Comparison of ENCODE assay signal across 16 cellular contexts in genomic region chrX:54865208-54865607, GRCh38. TPM values are rescaled to one million over a fixed set of nuclear protein-coding genes. Genes with fewer than 3 reads are reported as not detected.
DNase-seq lines count a peak whose midpoint lies in the region; ATAC-seq, FAIRE-seq and TF ChIP-seq lines count a peak whose summit lies in the region.
"Had no signal": no experiment of that assay in that cellular context is flagged by ENCODE, and none has a peak within 500 bp of the region (broad histone marks: within the 10 kb centered on the region; RNA-seq: fewer than 3 reads in every experiment).

No MANE protein-coding gene starts in this region.

- H3K79me2 ChIP-seq in GM12878 (ENCODE audit: control insufficient read depth, insufficient read depth, low read length), result no peaks in the 10 kb centered on the region

- no peak overlapping the region for H3K27ac Mint-ChIP-seq in glutamatergic neuron (ENCODE audit: unreplicated experiment)
- H3K27ac Mint-ChIP-seq: GM23338; T-helper 2 cell treated with Interferon-gamma antibody and Interleukin-4, amounts not matched to agents 5 μg/mL and 100 μg/mL, for 36 hours had no signal

- no peaks in the 10 kb centered on the region for H3K27me3 ChIP-seq in GM12878 (replicated peaks in 1 of 2; ENCODE audit: control insufficient read depth in 2 of 2, insufficient read depth in 2 of 2, low read length in 1 of 2)

- H3K4me3 Mint-ChIP-seq in glutamatergic neuron (ENCODE audit: unreplicated experiment), result no peak overlapping the region
- H3K4me3 Mint-ChIP-seq: GM23338; T-helper 2 cell treated with Interferon-gamma antibody and Interleukin-4, amounts not matched to agents 5 μg/mL and 100 μg/mL, for 36 hours had no signal

- FAIRE-seq in GM12878 (lab: Jason Lieb, UNC), result no peak

- H3K36me3 Mint-ChIP-seq in glutamatergic neuron (ENCODE audit: unreplicated experiment), result no peaks in the 10 kb centered on the region

- H3K27ac ChIP-seq in GM12878 (ENCODE audit: control insufficient read depth, insufficient read depth), result no peak overlapping the region
- H3K27ac ChIP-seq: PC-9 had no signal

- H3K27me3 Mint-ChIP-seq in glutamatergic neuron (ENCODE audit: unreplicated experiment), result no peaks in the 10 kb centered on the region

- DNase-seq in NCI-H1436 (lab: John Stamatoyannopoulos, UW) (peak; percentile 33), NCI-H1436 treated with DMSO at 0.1 percent for 48 hours (lab: John Stamatoyannopoulos, UW) (no peak), KBM-7 (peak; percentile 30), NCI-H524 (lab: John Stamatoyannopoulos, UW) (peak; percentile 82 to 96), GM12878 (ENCODE audit: low read depth, low spot score) (no peak), glutamatergic neuron (no peak)
- DNase-seq: C1 segment of cervical spinal cord, MV-4-11, NCI-H1694 treated with DMSO at 0.1 percent for 48 hours, NCI-H510A treated with DMSO at 0.1 percent for 48 hours, PC-9 had no signal

- H3K9me3 ChIP-seq in GM12878 (replicated peaks; ENCODE audit: control insufficient read depth, insufficient read depth, low read length), result no peaks in the 10 kb centered on the region; the same call in 2 of the 3 replicates

- no peak overlapping the region for H3K9ac ChIP-seq in GM12878 (ENCODE audit: control insufficient read depth, insufficient read depth, low read length)

- no peak for TF ChIP-seq POLR2A in GM12878 (IDR thresholded peaks at IDR 0.05; ENCODE audit: low read depth, low read length)

- ATAC-seq in GM12878 (no peak), HG03095 (IDR thresholded peaks at IDR 0.05; ENCODE audit: unreplicated experiment) (no peak), GM19452 (IDR thresholded peaks at IDR 0.05; ENCODE audit: unreplicated experiment) (no peak)
- ATAC-seq: GM23338, HCT116 had no signal

- WGBS in GM12878 (ENCODE audit: insufficient coverage, insufficient replicate concordance, low lambda C conversion rate, missing lambda C conversion rate), result 0% methylated on average over 2 of the region's 2 CpGs

- TF ChIP-seq RAD21 in GM12878 (IDR thresholded peaks at IDR 0.05; ENCODE audit: insufficient read depth, low read depth, low read length), result no peak

- no peaks in the 10 kb centered on the region for H3K4me1 ChIP-seq in GM12878 (ENCODE audit: control insufficient read depth, insufficient read depth, low read length)

- intact Hi-C loops in GM12878 (cut with micrococcal nuclease; ENCODE audit: unreplicated experiment), result no loop called here

- H2AFZ ChIP-seq in GM12878 (ENCODE audit: control insufficient read depth, low read depth, low read length), result no peak overlapping the region
- H2AFZ ChIP-seq: GM23338, PC-9 had no signal

- H3K4me1 Mint-ChIP-seq in glutamatergic neuron (ENCODE audit: low read depth, unreplicated experiment), result no peaks in the 10 kb centered on the region
- H3K4me1 Mint-ChIP-seq: GM23338 had no signal

- SMC1A ChIA-PET in GM12878 (lab: Charles Lee; ENCODE audit: uncharacterized antibody, unreplicated experiment), result no interaction called here

- RAD21 ChIA-PET in GM12878 (lab: Charles Lee; ENCODE audit: unreplicated experiment), result no interaction called here

- no peaks in the 10 kb centered on the region for H4K20me1 ChIP-seq in GM12878 (ENCODE audit: control insufficient read depth, insufficient read depth)

- no peak overlapping the region for H3K4me2 ChIP-seq in GM12878 (ENCODE audit: control insufficient read depth, insufficient read depth)
- H3K4me2 ChIP-seq: GM23338, PC-9 had no signal

- no peak for TF ChIP-seq EP300 in GM12878 (IDR thresholded peaks at IDR 0.05; ENCODE audit: borderline replicate concordance in 1 of 2, control insufficient read depth in 1 of 2, low read depth in 2 of 2, low read length in 2 of 2)

- H3K4me3 ChIP-seq in GM12878, result no peak overlapping the region
- H3K4me3 ChIP-seq: GM23338, PC-9 had no signal

- H3K9me3 Mint-ChIP-seq in glutamatergic neuron (ENCODE audit: unreplicated experiment), result no peaks in the 10 kb centered on the region
- H3K9me3 Mint-ChIP-seq: GM23338 had no signal

- H3K36me3 ChIP-seq in GM12878 (ENCODE audit: control insufficient read depth in 2 of 2, insufficient read depth in 2 of 2, low read length in 1 of 2), result no peaks in the 10 kb centered on the region

- in situ Hi-C loops in KBM-7 (cut with MboI; ENCODE audit: low pct_unique_long_range_greater_than_20kb, low sequenced_read_pairs), result no loop called here
- in situ Hi-C loops in GM12878 (cut with MboI), result no loop called here

- BruUV-seq in GM12878 (replicated peaks; lab: Mats Ljungman, UMichigan), result no TSS peak

- CTCF ChIA-PET in GM12878 (lab: Yijun Ruan, JAX), result no interaction called here

- TF ChIP-seq CTCF in GM12878 (IDR thresholded peaks at IDR 0.05 in 2 of 3, conservative IDR thresholded peaks at IDR 0.05 in 1 of 3; ENCODE audit: control insufficient read depth in 2 of 3, extremely low read depth in 1 of 3, insufficient read depth in 1 of 3, low read depth in 3 of 3, low read length in 3 of 3), result no peak
- no peak for TF ChIP-seq CTCF in glutamatergic neuron (IDR thresholded peaks at IDR 0.05; ENCODE audit: partially characterized antibody, unreplicated experiment)

- POLR2A ChIA-PET in GM12878 (lab: Charles Lee), result no interaction called here

TF ChIP-seq in GM12878, 131 proteins besides CTCF, POLR2A, EP300 and RAD21:
- TF ChIP-seq STAT1 (conservative IDR thresholded peaks at IDR 0.05), result no peak
- TF ChIP-seq MEF2B (IDR thresholded peaks at IDR 0.05; ENCODE audit: partially characterized antibody, poor library complexity, severe bottlenecking), result peak; percentile 14
- peak; percentile 35; the same call in 1 of the 2 replicates for TF ChIP-seq SPI1 (IDR thresholded peaks at IDR 0.05; ENCODE audit: borderline replicate concordance, insufficient read depth, low read depth, low read length)

RNA-seq across cellular contexts. Expression of gene TRO, which starts 55.4 kb away (rescaled TPM):
- 0.56 and 1.2 TPM in 2 replicates for total RNA-seq in GM12878 (2013; cell fraction: nucleolus; rRNA removed)
- total RNA-seq in GM12878 (2014; rRNA removed) (not detected in 2 replicates), GM12878 (2014; rRNA removed; fragmentation: Illumina TruSeq; extraction: Trizol) (not detected in 2 replicates), GM12878 (2021) (0.16 TPM in 1 of 2 replicates, not detected in the other), glutamatergic neuron (ENCODE audit: unreplicated experiment) (236 TPM)
- 0.25 TPM for polyA plus RNA-seq in GM12878 (2011; ENCODE audit: low read depth)
- polyA plus RNA-seq in GM12878 (2011; rRNA removed) (0.33 and 1.0 TPM in 2 replicates), GM12878 (2014; fragmentation: Illumina TruSeq; extraction: Trizol) (not detected in 2 replicates), GM12878 (2014; fragmentation: Nextera tagmentation; extraction: Ambion mirVana) (under 1 TPM in 1 of 2 experiments, not detected in 1; 0.02 TPM), GM12878 (2014; rRNA removed) (not detected in 2 replicates), GM12878 (2016; fragmentation: Nextera tagmentation; extraction: Ambion mirVana) (under 1 TPM in 1 of 2 experiments, not detected in 1; 0.35 TPM)
- polyA plus RNA-seq in GM12878 (2011; cell fraction: cytosol; rRNA removed), result 0.47 and 0.49 TPM in 2 replicates
- 3.1 and 3.8 TPM in 2 replicates for polyA plus RNA-seq in GM12878 (2011; cell fraction: nucleus; rRNA removed)
- 0.25 and 0.47 TPM in 2 replicates for polyA plus RNA-seq in GM12878 (2012)
- polyA minus RNA-seq in GM12878 (2011; rRNA and poly(A)+ RNA removed), result 0.52 and 0.88 TPM in 2 replicates
- polyA minus RNA-seq in GM12878 (2011; cell fraction: cytosol; rRNA and poly(A)+ RNA removed), result not detected in 2 replicates
- 0.57 and 0.97 TPM in 2 replicates for polyA minus RNA-seq in GM12878 (2011; cell fraction: nucleus; rRNA and poly(A)+ RNA removed)
- total RNA-seq: PC-9 had no signal

RNA-seq across cellular contexts. Expression of gene MAGED2, which starts 57.7 kb away (rescaled TPM):
- total RNA-seq in GM12878 (2013; cell fraction: nucleolus; rRNA removed), result 18.3 and 24.4 TPM in 2 replicates
- total RNA-seq in GM12878 (2014; rRNA removed) (25.6 and 28.7 TPM in 2 replicates), GM12878 (2014; rRNA removed; fragmentation: Illumina TruSeq; extraction: Trizol) (29.3 and 29.8 TPM in 2 replicates), GM12878 (2021) (36.4 and 36.8 TPM in 2 replicates), glutamatergic neuron (ENCODE audit: unreplicated experiment) (308 TPM)
- 16.6 TPM for polyA plus RNA-seq in GM12878 (2011; ENCODE audit: low read depth)
- polyA plus RNA-seq in GM12878 (2011; rRNA removed) (42.6 and 47.3 TPM in 2 replicates), GM12878 (2014; fragmentation: Illumina TruSeq; extraction: Trizol) (32.4 and 40.4 TPM in 2 replicates), GM12878 (2014; fragmentation: Nextera tagmentation; extraction: Ambion mirVana) (10 to 100 TPM; 26.0 to 29.9 TPM), GM12878 (2014; rRNA removed) (36.1 and 43.0 TPM in 2 replicates), GM12878 (2016; fragmentation: Nextera tagmentation; extraction: Ambion mirVana) (10 to 100 TPM; 45.1 to 47.8 TPM)
- polyA plus RNA-seq in GM12878 (2011; cell fraction: cytosol; rRNA removed), result 41.1 and 46.4 TPM in 2 replicates
- 68.0 and 86.1 TPM in 2 replicates for polyA plus RNA-seq in GM12878 (2011; cell fraction: nucleus; rRNA removed)
- 38.0 and 38.4 TPM in 2 replicates for polyA plus RNA-seq in GM12878 (2012)
- polyA minus RNA-seq in GM12878 (2011; rRNA and poly(A)+ RNA removed), result 17.6 and 27.8 TPM in 2 replicates
- 8.2 and 9.9 TPM in 2 replicates for polyA minus RNA-seq in GM12878 (2011; cell fraction: cytosol; rRNA and poly(A)+ RNA removed)
- polyA minus RNA-seq in GM12878 (2011; cell fraction: nucleus; rRNA and poly(A)+ RNA removed), result 12.3 and 19.1 TPM in 2 replicates

Comparison
In these comparisons a context has a peak if more than half of its experiments do, and no peak if none do; other contexts are left out.
1. DNase-seq: peak in NCI-H1436 (single experiment), KBM-7 (single experiment) and NCI-H524 (2 of 2); none in NCI-H1436 treated with DMSO at 0.1 percent for 48 hours (single experiment), GM12878 (single experiment) and glutamatergic neuron (single experiment).
2. RNA of gene TRO, which starts 55.4 kb away (total RNA-seq): 236 TPM in glutamatergic neuron (single experiment); 0.16 to 1.2 TPM in GM12878; every median in the first group is over 100 times any median in the second.